8 cellular contexts compared by ENCODE assay signal in genomic region chr6:39980839-39981580, GRCh38. TPM values are rescaled to one million over a fixed set of nuclear protein-coding genes. Genes with fewer than 3 reads are reported as not detected.
DNase-seq lines count a peak whose midpoint lies in the region; ATAC-seq and TF ChIP-seq lines count a peak whose summit lies in the region.

No MANE protein-coding gene starts in this region.

- POLR2A ChIA-PET in BJ (lab: Charles Lee), result no interaction called here

- no peaks in the 10 kb centered on the region for H3K79me2 ChIP-seq in mammary epithelial cell (ENCODE audit: insufficient read depth, low read length)

- H3K9me3 Mint-ChIP-seq in type B pancreatic cell, result no peaks in the 10 kb centered on the region

- H3K9ac ChIP-seq in mammary epithelial cell (ENCODE audit: insufficient read depth, low read length), result no peak overlapping the region

- H4K20me1 ChIP-seq in mammary epithelial cell (ENCODE audit: insufficient read depth, low read length), result no peaks in the 10 kb centered on the region

- H3K9me3 ChIP-seq in mammary epithelial cell (replicated peaks; ENCODE audit: insufficient read depth, low read length), result no peaks in the 10 kb centered on the region

- dilution Hi-C loops in mammary epithelial cell (cut with HindIII; ENCODE audit: low sequenced_read_pairs), result no loop called here

- no peaks in the 10 kb centered on the region for H3K27me3 ChIP-seq in BJ (ENCODE audit: control insufficient read depth, insufficient read depth, low read length)
- no peaks in the 10 kb centered on the region for H3K27me3 ChIP-seq in mammary epithelial cell (ENCODE audit: insufficient read depth, low read length)

- peaks cover 25% of the 10 kb centered on the region for H3K27me3 Mint-ChIP-seq in type B pancreatic cell

- TF ChIP-seq CTCF in BJ (IDR thresholded peaks at IDR 0.05; ENCODE audit: insufficient read depth, low read depth, low read length), result peak; percentile 59
- TF ChIP-seq CTCF in GM20000 (IDR thresholded peaks at IDR 0.05; ENCODE audit: extremely low read depth, missing control alignments), result no peak
- peak; percentile 47 to 66 for TF ChIP-seq CTCF in mammary epithelial cell (conservative IDR thresholded peaks at IDR 0.05 in 1 of 2, IDR thresholded peaks at IDR 0.05 in 1 of 2; ENCODE audit: extremely low read depth in 1 of 2, insufficient read depth in 1 of 2, low read depth in 1 of 2, low read length in 2 of 2)
- TF ChIP-seq CTCF in type B pancreatic cell (conservative IDR thresholded peaks at IDR 0.05), result peak; percentile 76

- in situ Hi-C loops in mammary epithelial cell (cut with MboI; ENCODE audit: low sequenced_read_pairs in 2 of 2), result loop anchor here (5.0 to 25.0 kb wide), 2 partner anchors 331 to 1056 kb away; partner anchors contain the start of genes TSPO2 (in 1 of the 2) and UNC5CL (in 1 of the 2)

- H3K4me3 ChIP-seq in BJ (ENCODE audit: low read depth, low read length) (no peak overlapping the region), mammary epithelial cell (replicated peaks in 1 of 3; ENCODE audit: insufficient read depth in 1 of 3, low read depth in 2 of 3, low read length in 3 of 3) (no peak overlapping the region)

- no peaks in the 10 kb centered on the region for H3K4me1 ChIP-seq in mammary epithelial cell (ENCODE audit: insufficient read depth, low read length)

- H3K4me3 Mint-ChIP-seq in type B pancreatic cell, result no peak overlapping the region

- CTCF ChIA-PET in BJ (lab: Yijun Ruan, JAX), result interaction anchor here (0.8 to 1.9 kb wide), 7 partner anchors 23 to 619 kb away, joined by 3 to 9 read pairs (median 4); no protein-coding TSS in a partner anchor
- CTCF ChIA-PET in mammary epithelial cell (lab: Charles Lee; ENCODE audit: low non-redundant PET), result interaction anchor here (0.5 kb wide), 1 partner anchor 326 kb away, joined by 3 read pairs; no protein-coding TSS in a partner anchor

- no peaks in the 10 kb centered on the region for H3K36me3 Mint-ChIP-seq in type B pancreatic cell

- ATAC-seq in GM19351 (IDR thresholded peaks at IDR 0.05; ENCODE audit: unreplicated experiment) (no peak), GM21360 (IDR thresholded peaks at IDR 0.05; ENCODE audit: unreplicated experiment) (no peak)

- H3K27ac Mint-ChIP-seq in type B pancreatic cell, result no peak overlapping the region

- DNase-seq in BJ (ENCODE audit: low read depth) (no peak), GM20000 (ENCODE audit: low spot score) (peak; percentile 31), NCI-H510A (lab: John Stamatoyannopoulos, UW) (peak; percentile 8), mammary epithelial cell (peak; percentile 31), kidney glomerular epithelial cell (lab: John Stamatoyannopoulos, UW) (peak; percentile 49), type B pancreatic cell (ENCODE audit: extremely low spot score, unreplicated experiment) (no peak)

- no peak overlapping the region for H3K27ac ChIP-seq in mammary epithelial cell (ENCODE audit: insufficient read depth, low read depth, low read length)

- WGBS in mammary epithelial cell (ENCODE audit: low coverage, missing lambda C conversion rate), result 66% methylated on average over 3 of the region's 3 CpGs

- intact Hi-C loops in mammary epithelial cell (cut with micrococcal nuclease), result loop anchor here (1.0 to 5.0 kb wide), 7 partner anchors 114 to 1046 kb away; partner anchors contain the start of gene LRFN2

- H3K4me1 Mint-ChIP-seq in type B pancreatic cell (ENCODE audit: unreplicated experiment), result peaks cover 7% of the 10 kb centered on the region

- H3K4me2 ChIP-seq in mammary epithelial cell (ENCODE audit: insufficient read depth, low read depth, low read length), result no peak overlapping the region

- no peak overlapping the region for H2AFZ ChIP-seq in mammary epithelial cell (ENCODE audit: low read depth, low read length)

- BruUV-seq in mammary epithelial cell (replicated peaks; lab: Mats Ljungman, UMichigan), result no TSS peak

- no peaks in the 10 kb centered on the region for H3K36me3 ChIP-seq in BJ (ENCODE audit: control insufficient read depth, insufficient read depth, low read length)
- H3K36me3 ChIP-seq in mammary epithelial cell (ENCODE audit: insufficient read depth, low read length), result no peaks in the 10 kb centered on the region

RNA-seq across cellular contexts. Expression of gene MOCS1, which starts 46.7 kb away (rescaled TPM):
- polyA plus RNA-seq in BJ (2011; rRNA removed), result 9.2 and 13.4 TPM in 2 replicates
- 16.5 and 27.5 TPM in 2 replicates for polyA minus RNA-seq in BJ (2011; rRNA and poly(A)+ RNA removed)
- total RNA-seq in mammary epithelial cell, result 1 to 10 TPM; 5.2 to 7.1 TPM
- polyA plus RNA-seq in mammary epithelial cell, result 4.4 TPM
- polyA minus RNA-seq in mammary epithelial cell, result 13.4 TPM
- total RNA-seq in type B pancreatic cell (ENCODE audit: low replicate concordance), result 5.7 and 15.6 TPM in 2 replicates

Comparison
In these comparisons a context has a peak if more than half of its experiments do, and no peak if none do; other contexts are left out.
1. DNase-seq: peak in GM20000 (single experiment), NCI-H510A (single experiment), mammary epithelial cell (single experiment) and kidney glomerular epithelial cell (single experiment); none in BJ (single experiment) and type B pancreatic cell (single experiment).